7 cellular contexts compared by ENCODE assay signal in genomic region chr11:62613275-62613864, GRCh38. TPM values are rescaled to one million over a fixed set of nuclear protein-coding genes. Genes with fewer than 3 reads are reported as not detected.
DNase-seq lines count a peak whose midpoint lies in the region; ATAC-seq lines count a peak whose summit lies in the region.

No MANE protein-coding gene starts in this region.

- intact Hi-C loops in activated T-helper 1 cell treated with anti-CD3 and anti-CD28 coated beads, Interleukin-12 subunit alpha, Interleukin-12 subunit beta, Interleukin-2, Interleukin-4 antibody, amounts not matched to agents 30 ng/mL and 10 ng/mL and 1 ng/mL, durations not matched to agents 14 hours and 24 hours and 36 hours (cut with micrococcal nuclease), result loop anchor here (2.0 to 5.0 kb wide), 2 partner anchors 51 to 139 kb away; partner anchors contain the start of genes C11orf98, CSKMT and ZBTB3

- no peak overlapping the region for H3K9ac ChIP-seq in HUES48 (ENCODE audit: low read depth, low read length)

- H3K4me3 ChIP-seq in HUES48 (ENCODE audit: low read depth, low read length) (peak overlapping the region; percentile 72; the same call in 1 of the 2 replicates), iPS-18c (ENCODE audit: insufficient read depth, low read depth, low read length) (peak overlapping the region; percentile 38)

- H3K27me3 Mint-ChIP-seq in activated T-helper 1 cell treated with anti-CD3 and anti-CD28 coated beads, Interleukin-12 subunit alpha, Interleukin-12 subunit beta, Interleukin-2, Interleukin-4 antibody, amounts not matched to agents 30 ng/mL and 10 ng/mL and 1 ng/mL, durations not matched to agents 14 hours and 24 hours and 36 hours (ENCODE audit: insufficient read depth), result no peaks in the 10 kb centered on the region
- no peaks in the 10 kb centered on the region for H3K27me3 Mint-ChIP-seq in stimulated activated naive B cell treated with anti-CD40 and anti-IgM and Interleukin-4, amounts not matched to agents 10 μg/mL and 1 μg/mL and 100 μg/mL, for 72 hours

- H3K4me1 ChIP-seq in HUES48 (ENCODE audit: control insufficient read depth, insufficient read depth, low read length), result peaks cover 6% of the 10 kb centered on the region; the same call in 1 of the 2 replicates

- no peaks in the 10 kb centered on the region; the same call in 1 of the 2 replicates for H3K27me3 ChIP-seq in HUES48 (ENCODE audit: control insufficient read depth, insufficient read depth, low read length)

- H3K4me1 Mint-ChIP-seq in activated T-helper 1 cell treated with anti-CD3 and anti-CD28 coated beads, Interleukin-12 subunit alpha, Interleukin-12 subunit beta, Interleukin-2, Interleukin-4 antibody, amounts not matched to agents 30 ng/mL and 10 ng/mL and 1 ng/mL, durations not matched to agents 14 hours and 24 hours and 36 hours (ENCODE audit: low read depth), result peaks cover 32% of the 10 kb centered on the region
- H3K4me1 Mint-ChIP-seq in stimulated activated naive B cell treated with anti-CD40 and anti-IgM and Interleukin-4, amounts not matched to agents 10 μg/mL and 1 μg/mL and 100 μg/mL, for 72 hours, result peaks cover 30 to 47% of the 10 kb centered on the region in 2 donors

- H3K4me3 Mint-ChIP-seq in activated T-helper 1 cell treated with anti-CD3 and anti-CD28 coated beads, Interleukin-12 subunit alpha, Interleukin-12 subunit beta, Interleukin-2, Interleukin-4 antibody, amounts not matched to agents 30 ng/mL and 10 ng/mL and 1 ng/mL, durations not matched to agents 14 hours and 24 hours and 36 hours, result peak overlapping the region; percentile 68
- peak overlapping the region; percentile 32 to 75 for H3K4me3 Mint-ChIP-seq in stimulated activated naive B cell treated with anti-CD40 and anti-IgM and Interleukin-4, amounts not matched to agents 10 μg/mL and 1 μg/mL and 100 μg/mL, for 72 hours

- no peak for DNase-seq in activated T-helper 1 cell treated with anti-CD3 and anti-CD28 coated beads, Interleukin-12 subunit alpha, Interleukin-12 subunit beta, Interleukin-2, Interleukin-4 antibody, amounts not matched to agents 30 ng/mL and 10 ng/mL and 1 ng/mL, durations not matched to agents 14 hours and 24 hours and 36 hours (ENCODE audit: low spot score)
- no peak for DNase-seq in stimulated activated naive B cell treated with anti-CD40 and anti-IgM and Interleukin-4, amounts not matched to agents 10 μg/mL and 1 μg/mL and 100 μg/mL, for 72 hours
- no peak for DNase-seq in CD1c-positive myeloid dendritic cell (ENCODE audit: extremely low spot score)
- DNase-seq in cortex of kidney (lab: John Stamatoyannopoulos, UW), result no peak
- no peak for DNase-seq in NCI-H69 (lab: John Stamatoyannopoulos, UW)

- peaks cover 5% of the 10 kb centered on the region; the same call in 1 of the 2 replicates for H3K36me3 ChIP-seq in HUES48 (ENCODE audit: control insufficient read depth, insufficient read depth, low read length)

- peak overlapping the region; percentile 83 for H3K27ac Mint-ChIP-seq in activated T-helper 1 cell treated with anti-CD3 and anti-CD28 coated beads, Interleukin-12 subunit alpha, Interleukin-12 subunit beta, Interleukin-2, Interleukin-4 antibody, amounts not matched to agents 30 ng/mL and 10 ng/mL and 1 ng/mL, durations not matched to agents 14 hours and 24 hours and 36 hours
- H3K27ac Mint-ChIP-seq in stimulated activated naive B cell treated with anti-CD40 and anti-IgM and Interleukin-4, amounts not matched to agents 10 μg/mL and 1 μg/mL and 100 μg/mL, for 72 hours, result peak overlapping the region; percentile 78

- ATAC-seq in stimulated activated naive B cell treated with anti-CD40 and anti-IgM and Interleukin-4, amounts not matched to agents 10 μg/mL and 1 μg/mL and 100 μg/mL, for 72 hours (replicated peaks), result no peak

- H3K9me3 Mint-ChIP-seq in activated T-helper 1 cell treated with anti-CD3 and anti-CD28 coated beads, Interleukin-12 subunit alpha, Interleukin-12 subunit beta, Interleukin-2, Interleukin-4 antibody, amounts not matched to agents 30 ng/mL and 10 ng/mL and 1 ng/mL, durations not matched to agents 14 hours and 24 hours and 36 hours, result no peaks in the 10 kb centered on the region
- no peaks in the 10 kb centered on the region for H3K9me3 Mint-ChIP-seq in stimulated activated naive B cell treated with anti-CD40 and anti-IgM and Interleukin-4, amounts not matched to agents 10 μg/mL and 1 μg/mL and 100 μg/mL, for 72 hours

- H3K9me3 ChIP-seq in HUES48 (ENCODE audit: control insufficient read depth, insufficient read depth, low read length), result no peaks in the 10 kb centered on the region
- no peaks in the 10 kb centered on the region for H3K9me3 ChIP-seq in iPS-18c (ENCODE audit: control insufficient read depth, insufficient read depth, low read length)

- peaks cover 14% of the 10 kb centered on the region for H3K36me3 Mint-ChIP-seq in activated T-helper 1 cell treated with anti-CD3 and anti-CD28 coated beads, Interleukin-12 subunit alpha, Interleukin-12 subunit beta, Interleukin-2, Interleukin-4 antibody, amounts not matched to agents 30 ng/mL and 10 ng/mL and 1 ng/mL, durations not matched to agents 14 hours and 24 hours and 36 hours (ENCODE audit: low read depth)
- peaks cover 25 to 42% of the 10 kb centered on the region in 2 donors for H3K36me3 Mint-ChIP-seq in stimulated activated naive B cell treated with anti-CD40 and anti-IgM and Interleukin-4, amounts not matched to agents 10 μg/mL and 1 μg/mL and 100 μg/mL, for 72 hours

- H3K27ac ChIP-seq in HUES48 (ENCODE audit: low read depth, low read length), result peak overlapping the region; percentile 27

RNA-seq across cellular contexts. Expression of gene ROM1, which starts 0.3 kb away (rescaled TPM):
- total RNA-seq in activated T-helper 1 cell treated with anti-CD3 and anti-CD28 coated beads, Interleukin-12 subunit alpha, Interleukin-12 subunit beta, Interleukin-2, Interleukin-4 antibody, amounts not matched to agents 30 ng/mL and 10 ng/mL and 1 ng/mL, durations not matched to agents 14 hours and 24 hours and 36 hours, result 2.5 and 3.2 TPM in 2 replicates

RNA-seq across cellular contexts. Expression of gene EML3, which starts 0.8 kb away (rescaled TPM):
- total RNA-seq in activated T-helper 1 cell treated with anti-CD3 and anti-CD28 coated beads, Interleukin-12 subunit alpha, Interleukin-12 subunit beta, Interleukin-2, Interleukin-4 antibody, amounts not matched to agents 30 ng/mL and 10 ng/mL and 1 ng/mL, durations not matched to agents 14 hours and 24 hours and 36 hours, result 164 and 167 TPM in 2 replicates

RNA-seq across cellular contexts. Expression of gene B3GAT3, which starts 8.4 kb away (rescaled TPM):
- 93.8 and 94.3 TPM in 2 replicates for total RNA-seq in activated T-helper 1 cell treated with anti-CD3 and anti-CD28 coated beads, Interleukin-12 subunit alpha, Interleukin-12 subunit beta, Interleukin-2, Interleukin-4 antibody, amounts not matched to agents 30 ng/mL and 10 ng/mL and 1 ng/mL, durations not matched to agents 14 hours and 24 hours and 36 hours

RNA-seq across cellular contexts. Expression of gene MTA2, which starts 11.7 kb away (rescaled TPM):
- total RNA-seq in activated T-helper 1 cell treated with anti-CD3 and anti-CD28 coated beads, Interleukin-12 subunit alpha, Interleukin-12 subunit beta, Interleukin-2, Interleukin-4 antibody, amounts not matched to agents 30 ng/mL and 10 ng/mL and 1 ng/mL, durations not matched to agents 14 hours and 24 hours and 36 hours, result 224 and 230 TPM in 2 replicates

RNA-seq across cellular contexts. Expression of gene TUT1, which starts 22.0 kb away (rescaled TPM):
- 38.7 and 40.7 TPM in 2 replicates for total RNA-seq in activated T-helper 1 cell treated with anti-CD3 and anti-CD28 coated beads, Interleukin-12 subunit alpha, Interleukin-12 subunit beta, Interleukin-2, Interleukin-4 antibody, amounts not matched to agents 30 ng/mL and 10 ng/mL and 1 ng/mL, durations not matched to agents 14 hours and 24 hours and 36 hours
